In genomic region chr19:41457241-41457640, GRCh38 we compare ENCODE assay signal across 13 cellular contexts. TPM values are rescaled to one million over a fixed set of nuclear protein-coding genes. Genes with fewer than 3 reads are reported as not detected.
A peak's percentile ranks its signal among the peaks of the same experiment; 100 is the strongest.
DNase-seq lines count a peak whose midpoint lies in the region; ATAC-seq and TF ChIP-seq lines count a peak whose summit lies in the region.
"Had no signal": no experiment of that assay in that cellular context is flagged by ENCODE, and none has a peak within 500 bp of the region (broad histone marks: within the 10 kb centered on the region; RNA-seq: fewer than 3 reads in every experiment).

No MANE protein-coding gene starts in this region.

- H3K4me1 ChIP-seq in adrenal gland (replicated peaks in 1 of 2): peaks cover 0 to 5% of the 10 kb centered on the region in 2 donors

- DNase-seq in dermis blood vessel endothelial cell: peak; percentile 45
- no peak for DNase-seq in SW 1271 (lab: John Stamatoyannopoulos, UW)
- no peak for DNase-seq in adrenal gland
- no peak for DNase-seq in substantia nigra (lab: John Stamatoyannopoulos, UW)
- no peak for DNase-seq in HK-2 (ENCODE audit: unreplicated experiment)
- DNase-seq: glutamatergic neuron, H7, NCI-H510A had no signal

- peaks cover 13% of the 10 kb centered on the region for H3K27me3 ChIP-seq in adrenal gland

- H3K27ac ChIP-seq in adrenal gland (no peak overlapping the region), substantia nigra (ENCODE audit: low read depth, low read length, poor library complexity, severe bottlenecking) (no peak overlapping the region)
- H3K27ac ChIP-seq: SK-N-MC had no signal

- WGBS in adrenal gland, 4 donors: 20 to 64% (median 44%) methylated on average over 1 of the region's 1 CpG

- intact Hi-C loops in adrenal gland (cut with DNase I): no loop called here

- no peak for TF ChIP-seq CTCF in adrenal gland (IDR thresholded peaks at IDR 0.05)

- H3K36me3 ChIP-seq in adrenal gland (replicated peaks in 1 of 2): no peaks in the 10 kb centered on the region

- no peaks in the 10 kb centered on the region for H3K9me3 ChIP-seq in adrenal gland (replicated peaks in 1 of 3)

- ATAC-seq in GM18517 (IDR thresholded peaks at IDR 0.05; ENCODE audit: unreplicated experiment) (peak; percentile 87), GM19455 (IDR thresholded peaks at IDR 0.05; ENCODE audit: unreplicated experiment) (peak; percentile 69), HG03342 (IDR thresholded peaks at IDR 0.05; ENCODE audit: unreplicated experiment) (peak; percentile 87)

- no peak overlapping the region for H3K4me3 ChIP-seq in adrenal gland
- H3K4me3 ChIP-seq: SK-N-MC had no signal

- TF ChIP-seq POLR2A in adrenal gland (IDR thresholded peaks at IDR 0.05): no peak

RNA-seq across cellular contexts. Expression of gene ERICH4, which starts 14.3 kb away (rescaled TPM):
- total RNA-seq in dermis blood vessel endothelial cell (not detected in 2 replicates), adrenal gland (not detected)
- under 1 TPM in 1 of 3 donors, not detected in 2; 0.10 TPM for polyA plus RNA-seq in adrenal gland
- total RNA-seq: H7, IMR-90 had no signal
- polyA plus RNA-seq: IMR-90 had no signal

RNA-seq across cellular contexts. Expression of gene DMAC2, which starts 17.5 kb away (rescaled TPM):
- 55.0 and 77.7 TPM in 2 replicates for total RNA-seq in dermis blood vessel endothelial cell
- total RNA-seq in adrenal gland: 10 to 100 TPM; 35.5 to 60.9 (median 47.8) TPM
- polyA plus RNA-seq in adrenal gland: 10 to 100 TPM; 30.7 to 50.1 (median 45.3) TPM

RNA-seq across cellular contexts. Expression of gene B3GNT8, which starts 30.1 kb away (rescaled TPM):
- total RNA-seq in dermis blood vessel endothelial cell (1.8 and 2.6 TPM in 2 replicates), adrenal gland (1 to 10 TPM in 6 of 8 donors, under 1 TPM in 2; 0.30 to 5.5 (median 2.0) TPM)
- polyA plus RNA-seq in adrenal gland: 1 to 10 TPM in 2 of 3 donors, under 1 TPM in 1; 0.15 to 3.5 (median 1.2) TPM

RNA-seq across cellular contexts. Expression of gene BCKDHA, which starts 59.6 kb away (rescaled TPM):
- total RNA-seq in dermis blood vessel endothelial cell: 36.9 and 69.8 TPM in 2 replicates
- total RNA-seq in adrenal gland: 100 to 1,000 TPM in 5 of 8 donors, 10 to 100 TPM in 3; 51.8 to 294 (median 116) TPM
- polyA plus RNA-seq in adrenal gland: 10 to 100 TPM; 17.6 to 44.3 (median 30.4) TPM
